In genomic region chr7:47887016-47887640, GRCh38 we compare ENCODE assay signal across 15 cellular contexts.
DNase-seq lines count a peak whose midpoint lies in the region; ATAC-seq and TF ChIP-seq lines count a peak whose summit lies in the region.
"Had no signal": no experiment of that assay in that cellular context is flagged by ENCODE, and none has a peak within 500 bp of the region (broad histone marks: within the 10 kb centered on the region; RNA-seq: fewer than 3 reads in every experiment).

No MANE protein-coding gene starts in this region.

- no TSS peak for BruUV-seq in Panc1 (replicated peaks; lab: Mats Ljungman, UMichigan)

- no peak overlapping the region for H2BK5ac ChIP-seq in neuronal stem cell (ENCODE audit: low read length)

- H3K27me3 ChIP-seq in Panc1 (ENCODE audit: control insufficient read depth, insufficient read depth, low read length) (no peaks in the 10 kb centered on the region), esophagus muscularis mucosa (no peaks in the 10 kb centered on the region), neuronal stem cell (ENCODE audit: control insufficient read depth in 3 of 3, insufficient read depth in 3 of 3, low read depth in 1 of 3, low read length in 3 of 3) (peaks cover 0 to 70% (median 0%) of the 10 kb centered on the region in 3 experiments), testis (no peaks in the 10 kb centered on the region)
- H3K27me3 ChIP-seq: BLaER1 had no signal

- H4K91ac ChIP-seq in neuronal stem cell (ENCODE audit: low read depth, low read length, poor library complexity) = no peak overlapping the region

- TF ChIP-seq CTCF in Panc1 (IDR thresholded peaks at IDR 0.05) (no peak), esophagus muscularis mucosa (IDR thresholded peaks at IDR 0.05) (no peak), testis (IDR thresholded peaks at IDR 0.05) (no peak)

- H2AFZ ChIP-seq in neuronal stem cell (ENCODE audit: low read length) = no peak overlapping the region
- H2AFZ ChIP-seq: GM23248 had no signal

- H3K79me1 ChIP-seq in neuronal stem cell (ENCODE audit: low read depth, low read length) = no peaks in the 10 kb centered on the region

- DNase-seq in Panc1 (ENCODE audit: low read depth, low spot score) (no peak), esophagus muscularis mucosa (ENCODE audit: extremely low spot score) (peak; percentile 90), neuronal stem cell (ENCODE audit: low spot score) (no peak), testis (peak; percentile 73), GM19238 (ENCODE audit: insufficient read length, low spot score) (no peak), posterior cingulate gyrus (no peak), SIG-M5 treated with dmso at 0.1 percent for 504 hours (lab: John Stamatoyannopoulos, UW; ENCODE audit: unreplicated experiment) (no peak)
- DNase-seq: CD8-positive, alpha-beta memory T cell; DMS53; GM23248 had no signal

- H3K14ac ChIP-seq in neuronal stem cell (ENCODE audit: low read length) = no peak overlapping the region

- no peak overlapping the region for H3K4me2 ChIP-seq in neuronal stem cell (ENCODE audit: insufficient read depth, low read length, poor library complexity, severe bottlenecking)
- H3K4me2 ChIP-seq: A549, BLaER1 had no signal

- H3K4me1 ChIP-seq in Panc1 (ENCODE audit: control insufficient read depth, insufficient read depth, low read length) (peaks cover 4% of the 10 kb centered on the region; the same call in 1 of the 2 replicates), esophagus muscularis mucosa (no peaks in the 10 kb centered on the region), neuronal stem cell (ENCODE audit: control insufficient read depth in 2 of 2, insufficient read depth in 1 of 2, low read depth in 1 of 2, low read length in 2 of 2) (peaks cover 0 to 6% of the 10 kb centered on the region in 2 donors), testis (peaks cover 18% of the 10 kb centered on the region)
- H3K4me1 ChIP-seq: A549 had no signal

- TF ChIP-seq EP300 in esophagus muscularis mucosa (IDR thresholded peaks at IDR 0.05) = no peak

- POLR2A ChIA-PET in Panc1 (lab: Charles Lee) = no interaction called here

- H2BK12ac ChIP-seq in neuronal stem cell (ENCODE audit: low read length) = no peak overlapping the region

- H2BK120ac ChIP-seq in neuronal stem cell (ENCODE audit: low read depth, low read length) = no peak overlapping the region

- CTCF ChIA-PET in Panc1 (lab: Charles Lee) = no interaction called here

- H2BK15ac ChIP-seq in neuronal stem cell (ENCODE audit: low read length) = no peak overlapping the region

- H3K9me3 ChIP-seq in Panc1 (ENCODE audit: control insufficient read depth, insufficient read depth, low read depth, low read length) (no peaks in the 10 kb centered on the region), esophagus muscularis mucosa (no peaks in the 10 kb centered on the region), neuronal stem cell (replicated peaks in 1 of 2; ENCODE audit: control insufficient read depth in 2 of 2, insufficient read depth in 1 of 2, low read depth in 1 of 2, low read length in 2 of 2) (no peaks in the 10 kb centered on the region), testis (no peaks in the 10 kb centered on the region)
- H3K9me3 ChIP-seq: A549, BLaER1 had no signal

- H3K27ac ChIP-seq in Panc1 (ENCODE audit: low read length) (peak overlapping the region; percentile 24; the same call in 1 of the 2 replicates), esophagus muscularis mucosa (replicated peaks in 1 of 4) (no peak overlapping the region), neuronal stem cell (replicated peaks; ENCODE audit: low read length) (no peak overlapping the region), testis (no peak overlapping the region)
- H3K27ac ChIP-seq: A549, BLaER1, GM23248 had no signal

- peak overlapping the region; percentile 12 for H3K18ac ChIP-seq in neuronal stem cell (ENCODE audit: low read length)

- no peak overlapping the region for H3K4ac ChIP-seq in neuronal stem cell (ENCODE audit: low read length)

- H2AK5ac ChIP-seq in neuronal stem cell (ENCODE audit: low read depth, low read length) = no peak overlapping the region

- 96% methylated on average over 7 of the region's 7 CpGs for WGBS in esophagus muscularis mucosa
- WGBS in neuronal stem cell (ENCODE audit: extremely low coverage in 2 of 2, insufficient read length in 2 of 2, insufficient replicate concordance in 1 of 2), 2 donors = no CpG with 5 or more reads among the region's 7 CpGs
- WGBS in testis, 2 donors = 62 to 77% methylated on average over 7 of the region's 7 CpGs

- TF ChIP-seq POLR2A in esophagus muscularis mucosa (IDR thresholded peaks at IDR 0.05; ENCODE audit: low read depth) (no peak), testis (IDR thresholded peaks at IDR 0.05) (no peak)

- H3K9ac ChIP-seq in neuronal stem cell (ENCODE audit: low read depth, low read length, poor library complexity) = no peak overlapping the region
- H3K9ac ChIP-seq: BLaER1, GM23248 had no signal

- H4K8ac ChIP-seq in neuronal stem cell (ENCODE audit: low read depth, low read length) = no peak overlapping the region

- H3K4me3 ChIP-seq in Panc1 (ENCODE audit: low read depth in 2 of 2, low read length in 2 of 2) (no peak overlapping the region), esophagus muscularis mucosa (no peak overlapping the region), neuronal stem cell (ENCODE audit: low read length in 2 of 2) (no peak overlapping the region), testis (no peak overlapping the region)
- H3K4me3 ChIP-seq: A549, BLaER1, GM12878, GM23248 had no signal

- in situ Hi-C loops in Panc1 (cut with HindIII; ENCODE audit: low pct_unique_long_range_greater_than_20kb, low sequenced_read_pairs) = no loop called here

- no peak overlapping the region for H3K23ac ChIP-seq in neuronal stem cell (ENCODE audit: low read depth, low read length, poor library complexity)

- intact Hi-C loops in Panc1 (cut with micrococcal nuclease; ENCODE audit: unreplicated experiment) = no loop called here
- intact Hi-C loops in esophagus muscularis mucosa (cut with DNase I) = no loop called here
- intact Hi-C loops in testis (cut with DNase I; ENCODE audit: low total_unique reads) = no loop called here
- intact Hi-C loops in posterior cingulate gyrus (cut with DNase I) = no loop called here

- no peak for ATAC-seq in Panc1
- ATAC-seq in HG03159 (IDR thresholded peaks at IDR 0.05; ENCODE audit: unreplicated experiment) = no peak
- ATAC-seq: A549, GM12878, HCT116 had no signal

- H3K36me3 ChIP-seq in Panc1 (ENCODE audit: control insufficient read depth, insufficient read depth, low read length) = no peaks in the 10 kb centered on the region
- H3K36me3 ChIP-seq in esophagus muscularis mucosa = peaks cover 0 to 32% (median 0%) of the 10 kb centered on the region in 4 donors
- no peaks in the 10 kb centered on the region for H3K36me3 ChIP-seq in neuronal stem cell (replicated peaks in 1 of 2; ENCODE audit: control insufficient read depth in 2 of 2, insufficient read depth in 2 of 2, low read length in 2 of 2)
- no peaks in the 10 kb centered on the region for H3K36me3 ChIP-seq in testis (ENCODE audit: low read depth, missing control alignments)
- H3K36me3 ChIP-seq: BLaER1 had no signal

Comparison
In these comparisons a context has a peak if more than half of its experiments do, and no peak if none do; other contexts are left out.
1. DNase-seq: peak in esophagus muscularis mucosa (single experiment) and testis (single experiment); none in Panc1 (single experiment), neuronal stem cell (single experiment), GM19238 (single experiment), posterior cingulate gyrus (0 of 10) and SIG-M5 treated with dmso at 0.1 percent for 504 hours (single experiment).